In genomic region chr2:29213871-29214341, GRCh38 we compare ENCODE assay signal across 19 cellular contexts.
DNase-seq lines count a peak whose midpoint lies in the region; ATAC-seq, FAIRE-seq and TF ChIP-seq lines count a peak whose summit lies in the region.
"Had no signal": no experiment of that assay in that cellular context is flagged by ENCODE, and none has a peak within 500 bp of the region (broad histone marks: within the 10 kb centered on the region; RNA-seq: fewer than 3 reads in every experiment).

No MANE protein-coding gene starts in this region.

- no peak for TF ChIP-seq CTCF in CD14-positive monocyte (IDR thresholded peaks at IDR 0.05)

- H3K27ac Mint-ChIP-seq in CD14-positive monocyte, result peak overlapping the region in 2 of 7 donors; percentile 15 to 20
- peak overlapping the region; percentile 31 for H3K27ac Mint-ChIP-seq in activated T-helper 17 cell treated with anti-CD3 and anti-CD28 coated beads, Interleukin-2, amount 50 U/mL, for 72 hours

- H3K4me1 Mint-ChIP-seq in CD14-positive monocyte, result peaks cover 3% of the 10 kb centered on the region
- no peaks in the 10 kb centered on the region for H3K4me1 Mint-ChIP-seq in activated T-helper 17 cell treated with anti-CD3 and anti-CD28 coated beads, Interleukin-2, amount 50 U/mL, for 72 hours

- peaks cover 8 to 11% (median 10%) of the 10 kb centered on the region in 3 donors for H3K27me3 Mint-ChIP-seq in CD14-positive monocyte (ENCODE audit: low read depth in 3 of 3)
- H3K27me3 Mint-ChIP-seq in activated T-helper 17 cell treated with anti-CD3 and anti-CD28 coated beads, Interleukin-2, amount 50 U/mL, for 72 hours, result no peaks in the 10 kb centered on the region

- H3K36me3 Mint-ChIP-seq in CD14-positive monocyte, result no peaks in the 10 kb centered on the region
- H3K36me3 Mint-ChIP-seq in activated T-helper 17 cell treated with anti-CD3 and anti-CD28 coated beads, Interleukin-2, amount 50 U/mL, for 72 hours (ENCODE audit: low read depth), result no peaks in the 10 kb centered on the region

- DNase-seq in CD14-positive monocyte (ENCODE audit: low spot score) (peak; percentile 39), HTR-8/SVneo (ENCODE audit: insufficient read length, low spot score) (no peak), myocyte (ENCODE audit: low read depth) (peak; percentile 10), NOMO-1 (lab: John Stamatoyannopoulos, UW; ENCODE audit: unreplicated experiment in 2 of 2) (no peak), KG1 (lab: John Stamatoyannopoulos, UW) (no peak), NCI-H774 (lab: John Stamatoyannopoulos, UW) (no peak)
- DNase-seq: activated effector memory CD4-positive, alpha-beta T cell treated with Interleukin-2 at 50 U/mL for 16 hours; cerebellar nuclear complex; GF-D8; GOT3; left ventricle myocardium superior; NCI-H1092; NK-92 treated with Interleukin-12 subunit alpha and Interleukin-12 subunit beta, amount 100 ng/mL, for 24 hours; ovary; Right ventricle myocardium superior; stimulated activated CD4-positive, alpha-beta T cell treated with anti-CD3 and anti-CD28 coated beads, Interleukin-4, amount 100 ng/mL, for 1 hour had no signal

- FAIRE-seq in HTR-8/SVneo (lab: Jason Lieb, UNC), result peak; percentile 57
- FAIRE-seq: endometrium had no signal

- intact Hi-C loops in CD14-positive monocyte (cut with micrococcal nuclease), result no loop called here

- ATAC-seq in activated T-helper 17 cell treated with anti-CD3 and anti-CD28 coated beads, Interleukin-2, amount 50 U/mL, for 72 hours (replicated peaks), result no peak
- no peak for ATAC-seq in GM19023 (IDR thresholded peaks at IDR 0.05; ENCODE audit: unreplicated experiment)
- ATAC-seq: left ventricle myocardium superior had no signal

- peak overlapping the region in 1 of 2 donors; percentile 28 for H3K4me3 Mint-ChIP-seq in CD14-positive monocyte
- no peak overlapping the region for H3K4me3 Mint-ChIP-seq in activated T-helper 17 cell treated with anti-CD3 and anti-CD28 coated beads, Interleukin-2, amount 50 U/mL, for 72 hours

- no peaks in the 10 kb centered on the region for H3K9me3 Mint-ChIP-seq in CD14-positive monocyte
- H3K9me3 Mint-ChIP-seq in activated T-helper 17 cell treated with anti-CD3 and anti-CD28 coated beads, Interleukin-2, amount 50 U/mL, for 72 hours, result no peaks in the 10 kb centered on the region

Comparison
In these comparisons a context has a peak if more than half of its experiments do, and no peak if none do; other contexts are left out.
1. DNase-seq: peak in CD14-positive monocyte (single experiment) and myocyte (single experiment); none in HTR-8/SVneo (single experiment), NOMO-1 (0 of 2), KG1 (single experiment) and NCI-H774 (single experiment).